11 cellular contexts compared by ENCODE assay signal in genomic region chr2:145771526-145771925, GRCh38.
A peak's percentile ranks its signal among the peaks of the same experiment; 100 is the strongest.
DNase-seq lines count a peak whose midpoint lies in the region; ATAC-seq, FAIRE-seq and TF ChIP-seq lines count a peak whose summit lies in the region.
"Had no signal": no experiment of that assay in that cellular context is flagged by ENCODE, and none has a peak within 500 bp of the region (broad histone marks: within the 10 kb centered on the region; RNA-seq: fewer than 3 reads in every experiment).

No MANE protein-coding gene starts in this region.

- H3K79me2 ChIP-seq in SK-N-SH (ENCODE audit: insufficient read depth) = no peaks in the 10 kb centered on the region
- H3K79me2 ChIP-seq in PC-3 (ENCODE audit: low read length) = no peaks in the 10 kb centered on the region

- ATAC-seq in HG02763 (IDR thresholded peaks at IDR 0.05; ENCODE audit: unreplicated experiment) (peak; percentile 99), HG03520 (IDR thresholded peaks at IDR 0.05; ENCODE audit: unreplicated experiment) (peak; percentile 97), memory B cell (ENCODE audit: low read depth) (peak; percentile 63), esophagus mucosa (no peak), PC-3 (no peak)

- CTCF ChIA-PET in SK-N-SH (lab: Yijun Ruan, JAX) = no interaction called here
- CTCF ChIA-PET in PC-3 (lab: Charles Lee) = no interaction called here

- H3K9me2 ChIP-seq in SK-N-SH (no peaks in the 10 kb centered on the region), PC-3 (replicated peaks; ENCODE audit: low read length) (no peaks in the 10 kb centered on the region)

- TF ChIP-seq RAD21 in SK-N-SH (IDR thresholded peaks at IDR 0.05; ENCODE audit: low read length) = no peak

- H3K4me1 Mint-ChIP-seq in memory B cell = peaks cover 8% of the 10 kb centered on the region

- no peak for TF ChIP-seq CTCF in SK-N-SH (IDR thresholded peaks at IDR 0.05)
- no peak for TF ChIP-seq CTCF in PC-3 (conservative IDR thresholded peaks at IDR 0.05; ENCODE audit: low read depth, low read length)

- POLR2A ChIA-PET in SK-N-SH (lab: Yijun Ruan, JAX) = no interaction called here
- POLR2A ChIA-PET in PC-3 (lab: Charles Lee; ENCODE audit: unreplicated experiment) = no interaction called here

- H3K27ac ChIP-seq in SK-N-SH (ENCODE audit: low read depth in 2 of 2, low read length in 1 of 2) (no peak overlapping the region), PC-3 (ENCODE audit: low read length) (no peak overlapping the region)

- H3K4me1 ChIP-seq in SK-N-SH (ENCODE audit: control insufficient read depth in 1 of 2, insufficient read depth in 2 of 2, low read depth in 1 of 2, low read length in 1 of 2) (no peaks in the 10 kb centered on the region; a peak in 1 of 4 replicates), PC-3 (ENCODE audit: insufficient read depth, low read length) (no peaks in the 10 kb centered on the region)

- H3K4me3 ChIP-seq in SK-N-SH (ENCODE audit: low read depth in 2 of 2, low read length in 1 of 2) (no peak overlapping the region), PC-3 (ENCODE audit: low read length) (no peak overlapping the region)

- no peak overlapping the region for H3K9ac ChIP-seq in SK-N-SH
- no peak overlapping the region for H3K9ac ChIP-seq in PC-3 (ENCODE audit: low read length)

- H3K4me2 ChIP-seq in SK-N-SH (no peak overlapping the region), PC-3 (ENCODE audit: low read length) (no peak overlapping the region)

- H3K27me3 ChIP-seq in SK-N-SH (ENCODE audit: insufficient read depth) = no peaks in the 10 kb centered on the region
- no peaks in the 10 kb centered on the region for H3K27me3 ChIP-seq in PC-3 (ENCODE audit: low read length)

- H3K36me3 ChIP-seq in SK-N-SH (replicated peaks in 1 of 2; ENCODE audit: control insufficient read depth in 1 of 2, insufficient read depth in 2 of 2, low read length in 1 of 2) (no peaks in the 10 kb centered on the region), PC-3 (ENCODE audit: low read depth, low read length) (no peaks in the 10 kb centered on the region)

- no peak overlapping the region for H3K4me3 Mint-ChIP-seq in memory B cell
- H3K4me3 Mint-ChIP-seq: nephron had no signal

- H2AFZ ChIP-seq in SK-N-SH (ENCODE audit: low read depth) (no peak overlapping the region), PC-3 (ENCODE audit: low read length) (no peak overlapping the region)

- intact Hi-C loops in PC-3 (cut with micrococcal nuclease) = no loop called here

- no peaks in the 10 kb centered on the region for H4K20me1 ChIP-seq in SK-N-SH (ENCODE audit: insufficient read depth)
- no peaks in the 10 kb centered on the region for H4K20me1 ChIP-seq in PC-3 (ENCODE audit: low read length)

- no peaks in the 10 kb centered on the region for H3K9me3 Mint-ChIP-seq in memory B cell
- H3K9me3 Mint-ChIP-seq: nephron had no signal

- no peaks in the 10 kb centered on the region for H3K27me3 Mint-ChIP-seq in memory B cell

- H3K9me3 ChIP-seq in SK-N-SH = no peaks in the 10 kb centered on the region
- H3K9me3 ChIP-seq in PC-3 (ENCODE audit: low read length) = no peaks in the 10 kb centered on the region

- no peak for TF ChIP-seq EP300 in SK-N-SH (IDR thresholded peaks at IDR 0.05; ENCODE audit: borderline replicate concordance in 1 of 2, low read depth in 1 of 2, low read length in 1 of 2)

- DNase-seq in GM19239 (ENCODE audit: insufficient read length, low spot score) = no peak
- DNase-seq in memory B cell (ENCODE audit: low spot score in 2 of 2) = no peak
- no peak for DNase-seq in SK-N-SH
- no peak for DNase-seq in NK-92 treated with Interleukin-12 subunit alpha and Interleukin-12 subunit beta, amount 100 ng/mL, for 24 hours (lab: John Stamatoyannopoulos, UW)
- no peak for DNase-seq in PC-3
- DNase-seq: activated CD4-positive, alpha-beta T cell treated with anti-CD3 and anti-CD28 coated beads, Interleukin-2, amount 50 U/mL, for 48 hours; DMS153 had no signal

- no TSS peak for BruUV-seq in PC-3 (replicated peaks; lab: Mats Ljungman, UMichigan)

- peak; percentile 78 for FAIRE-seq in GM19239 (lab: Jason Lieb, UNC)

- no peak overlapping the region for H3K27ac Mint-ChIP-seq in memory B cell
- H3K27ac Mint-ChIP-seq: nephron had no signal

- no peaks in the 10 kb centered on the region for H3F3A ChIP-seq in SK-N-SH (replicated peaks; ENCODE audit: insufficient read depth)
- H3F3A ChIP-seq in PC-3 (ENCODE audit: low read length, unreplicated experiment) = no peaks in the 10 kb centered on the region

- no peaks in the 10 kb centered on the region for H3K36me3 Mint-ChIP-seq in memory B cell

TF ChIP-seq in SK-N-SH, 30 proteins besides CTCF, POLR2A, EP300 and RAD21:
- no peak for TF ChIP-seq GATA2 (CRISPR knock-in tag; IDR thresholded peaks at IDR 0.05)
- no peak for TF ChIP-seq SMC3 (IDR thresholded peaks at IDR 0.05; ENCODE audit: low read depth, low read length)
- TF ChIP-seq JUND (IDR thresholded peaks at IDR 0.05) = no peak
- TF ChIP-seq FOXM1 (IDR thresholded peaks at IDR 0.05; ENCODE audit: low read depth) = no peak
- TF ChIP-seq RCOR1 (IDR thresholded peaks at IDR 0.05; ENCODE audit: low read length) = no peak
- no peak for TF ChIP-seq TAF1 (IDR thresholded peaks at IDR 0.05; ENCODE audit: borderline replicate concordance, low read depth, low read length)
- TF ChIP-seq MEF2A (IDR thresholded peaks at IDR 0.05; ENCODE audit: borderline replicate concordance, low read depth) = no peak
- no peak for TF ChIP-seq FOSL2 (IDR thresholded peaks at IDR 0.05; ENCODE audit: borderline replicate concordance, low read depth)
- TF ChIP-seq, protein P1, sequence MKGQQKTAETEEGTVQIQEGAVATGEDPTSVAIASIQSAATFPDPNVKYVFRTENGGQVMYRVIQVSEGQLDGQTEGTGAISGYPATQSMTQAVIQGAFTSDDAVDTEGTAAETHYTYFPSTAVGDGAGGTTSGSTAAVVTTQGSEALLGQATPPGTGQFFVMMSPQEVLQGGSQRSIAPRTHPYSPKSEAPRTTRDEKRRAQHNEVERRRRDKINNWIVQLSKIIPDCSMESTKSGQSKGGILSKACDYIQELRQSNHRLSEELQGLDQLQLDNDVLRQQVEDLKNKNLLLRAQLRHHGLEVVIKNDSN (IDR thresholded peaks at IDR 0.05; ENCODE audit: borderline replicate concordance, low read depth) = no peak
- no peak for TF ChIP-seq MXI1 (IDR thresholded peaks at IDR 0.05; ENCODE audit: low read depth, low read length)
- TF ChIP-seq YY1 (IDR thresholded peaks at IDR 0.05; ENCODE audit: low read depth) = no peak
- TF ChIP-seq, protein P2, sequence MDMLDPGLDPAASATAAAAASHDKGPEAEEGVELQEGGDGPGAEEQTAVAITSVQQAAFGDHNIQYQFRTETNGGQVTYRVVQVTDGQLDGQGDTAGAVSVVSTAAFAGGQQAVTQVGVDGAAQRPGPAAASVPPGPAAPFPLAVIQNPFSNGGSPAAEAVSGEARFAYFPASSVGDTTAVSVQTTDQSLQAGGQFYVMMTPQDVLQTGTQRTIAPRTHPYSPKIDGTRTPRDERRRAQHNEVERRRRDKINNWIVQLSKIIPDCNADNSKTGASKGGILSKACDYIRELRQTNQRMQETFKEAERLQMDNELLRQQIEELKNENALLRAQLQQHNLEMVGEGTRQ (IDR thresholded peaks at IDR 0.05; ENCODE audit: borderline replicate concordance, low read depth, low read length) = no peak
- TF ChIP-seq, protein P3, sequence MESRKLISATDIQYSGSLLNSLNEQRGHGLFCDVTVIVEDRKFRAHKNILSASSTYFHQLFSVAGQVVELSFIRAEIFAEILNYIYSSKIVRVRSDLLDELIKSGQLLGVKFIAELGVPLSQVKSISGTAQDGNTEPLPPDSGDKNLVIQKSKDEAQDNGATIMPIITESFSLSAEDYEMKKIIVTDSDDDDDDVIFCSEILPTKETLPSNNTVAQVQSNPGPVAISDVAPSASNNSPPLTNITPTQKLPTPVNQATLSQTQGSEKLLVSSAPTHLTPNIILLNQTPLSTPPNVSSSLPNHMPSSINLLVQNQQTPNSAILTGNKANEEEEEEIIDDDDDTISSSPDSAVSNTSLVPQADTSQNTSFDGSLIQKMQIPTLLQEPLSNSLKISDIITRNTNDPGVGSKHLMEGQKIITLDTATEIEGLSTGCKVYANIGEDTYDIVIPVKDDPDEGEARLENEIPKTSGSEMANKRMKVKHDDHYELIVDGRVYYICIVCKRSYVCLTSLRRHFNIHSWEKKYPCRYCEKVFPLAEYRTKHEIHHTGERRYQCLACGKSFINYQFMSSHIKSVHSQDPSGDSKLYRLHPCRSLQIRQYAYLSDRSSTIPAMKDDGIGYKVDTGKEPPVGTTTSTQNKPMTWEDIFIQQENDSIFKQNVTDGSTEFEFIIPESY (IDR thresholded peaks at IDR 0.05; ENCODE audit: borderline replicate concordance, low read depth) = no peak
- TF ChIP-seq, protein P4, sequence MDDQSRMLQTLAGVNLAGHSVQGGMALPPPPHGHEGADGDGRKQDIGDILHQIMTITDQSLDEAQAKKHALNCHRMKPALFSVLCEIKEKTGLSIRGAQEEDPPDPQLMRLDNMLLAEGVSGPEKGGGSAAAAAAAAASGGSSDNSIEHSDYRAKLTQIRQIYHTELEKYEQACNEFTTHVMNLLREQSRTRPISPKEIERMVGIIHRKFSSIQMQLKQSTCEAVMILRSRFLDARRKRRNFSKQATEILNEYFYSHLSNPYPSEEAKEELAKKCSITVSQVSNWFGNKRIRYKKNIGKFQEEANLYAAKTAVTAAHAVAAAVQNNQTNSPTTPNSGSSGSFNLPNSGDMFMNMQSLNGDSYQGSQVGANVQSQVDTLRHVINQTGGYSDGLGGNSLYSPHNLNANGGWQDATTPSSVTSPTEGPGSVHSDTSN (IDR thresholded peaks at IDR 0.05) = no peak
- no peak for TF ChIP-seq MAX (IDR thresholded peaks at IDR 0.05; ENCODE audit: low read depth)
- TF ChIP-seq, protein P5, sequence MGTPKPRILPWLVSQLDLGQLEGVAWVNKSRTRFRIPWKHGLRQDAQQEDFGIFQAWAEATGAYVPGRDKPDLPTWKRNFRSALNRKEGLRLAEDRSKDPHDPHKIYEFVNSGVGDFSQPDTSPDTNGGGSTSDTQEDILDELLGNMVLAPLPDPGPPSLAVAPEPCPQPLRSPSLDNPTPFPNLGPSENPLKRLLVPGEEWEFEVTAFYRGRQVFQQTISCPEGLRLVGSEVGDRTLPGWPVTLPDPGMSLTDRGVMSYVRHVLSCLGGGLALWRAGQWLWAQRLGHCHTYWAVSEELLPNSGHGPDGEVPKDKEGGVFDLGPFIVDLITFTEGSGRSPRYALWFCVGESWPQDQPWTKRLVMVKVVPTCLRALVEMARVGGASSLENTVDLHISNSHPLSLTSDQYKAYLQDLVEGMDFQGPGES (IDR thresholded peaks at IDR 0.05; ENCODE audit: low read depth, low read length) = no peak

Comparison
In these comparisons a context has a peak if more than half of its experiments do, and no peak if none do; other contexts are left out.
1. ATAC-seq: peak in HG02763 (single experiment), HG03520 (single experiment) and memory B cell (single experiment); none in esophagus mucosa (single experiment) and PC-3 (single experiment).